ENCODE assay signal across 17 cellular contexts in genomic region chr15:73586006-73586654, GRCh38. TPM values are rescaled to one million over a fixed set of nuclear protein-coding genes. Genes with fewer than 3 reads are reported as not detected.
DNase-seq lines count a peak whose midpoint lies in the region; FAIRE-seq and TF ChIP-seq lines count a peak whose summit lies in the region.
"Had no signal": no experiment of that assay in that cellular context is flagged by ENCODE, and none has a peak within 500 bp of the region (broad histone marks: within the 10 kb centered on the region; RNA-seq: fewer than 3 reads in every experiment).

No MANE protein-coding gene starts in this region.

- H3K4me2 ChIP-seq in OCI-LY7 (ENCODE audit: low read length), result no peak overlapping the region
- H3K4me2 ChIP-seq: BLaER1 had no signal

- no peak for DNase-seq in activated CD4-positive, alpha-beta T cell treated with anti-CD3 and anti-CD28 coated beads, Interleukin-2, amount 10 ng/mL, durations not matched to agents 24 days and 14 days
- no peak for DNase-seq in activated CD4-positive, alpha-beta T cell treated with anti-CD3 and anti-CD28 coated beads, Interleukin-2, amount 50 U/mL, for 1 hour
- DNase-seq in GM12891 (ENCODE audit: insufficient read length, low spot score), result no peak
- peak; percentile 79 for DNase-seq in astrocyte of the hippocampus (ENCODE audit: low read depth, low spot score)
- DNase-seq in mucosa of gallbladder (ENCODE audit: low spot score), result peak; percentile 37
- DNase-seq in OCI-LY7 (ENCODE audit: low spot score), result no peak
- no peak for DNase-seq in DMS 273 treated with DMSO at 0.1 percent for 48 hours (lab: John Stamatoyannopoulos, UW)
- no peak for DNase-seq in NCI-H510A treated with DMSO at 0.1 percent for 48 hours (lab: John Stamatoyannopoulos, UW)
- DNase-seq: 8988T; CD8-positive, alpha-beta memory T cell; DMS153; H7; KG1; NCI-H1105; NCI-H1694 treated with DMSO at 0.1 percent for 48 hours had no signal

- CTCF ChIA-PET in OCI-LY7 (lab: Charles Lee; ENCODE audit: unreplicated experiment), result no interaction called here

- POLR2A ChIA-PET in OCI-LY7 (lab: Charles Lee), result no interaction called here

- H3K36me3 ChIP-seq in OCI-LY7 (ENCODE audit: insufficient read depth, low read length), result peaks cover 87% of the 10 kb centered on the region

- intact Hi-C loops in activated CD4-positive, alpha-beta T cell treated with anti-CD3 and anti-CD28 coated beads, Interleukin-2, amount 10 ng/mL, durations not matched to agents 24 days and 14 days (cut with micrococcal nuclease), result loop anchor here (5.0 kb wide), 1 partner anchor 46 kb away; the partner anchor contains the start of gene NPTN
- intact Hi-C loops in OCI-LY7 (cut with micrococcal nuclease; ENCODE audit: unreplicated experiment), result no loop called here

- no peaks in the 10 kb centered on the region for H3K9me3 ChIP-seq in OCI-LY7 (ENCODE audit: low read length)
- H3K9me3 ChIP-seq: BLaER1 had no signal

- TF ChIP-seq POLR2A in GM12891 (IDR thresholded peaks at IDR 0.05; ENCODE audit: low read depth, low read length), result no peak

- H3K27ac Mint-ChIP-seq in activated CD4-positive, alpha-beta T cell treated with anti-CD3 and anti-CD28 coated beads, Interleukin-2, amount 10 ng/mL, durations not matched to agents 24 days and 14 days, result peak overlapping the region; percentile 29

- no peak overlapping the region for H3K4me3 Mint-ChIP-seq in activated CD4-positive, alpha-beta T cell treated with anti-CD3 and anti-CD28 coated beads, Interleukin-2, amount 10 ng/mL, durations not matched to agents 24 days and 14 days
- H3K4me3 Mint-ChIP-seq: CD8-positive, alpha-beta memory T cell had no signal

- H3K4me3 ChIP-seq in OCI-LY7 (ENCODE audit: low read depth, low read length, poor library complexity, severe bottlenecking), result no peak overlapping the region
- H3K4me3 ChIP-seq: BLaER1 had no signal

- peaks cover 39% of the 10 kb centered on the region for H3K4me1 Mint-ChIP-seq in activated CD4-positive, alpha-beta T cell treated with anti-CD3 and anti-CD28 coated beads, Interleukin-2, amount 10 ng/mL, durations not matched to agents 24 days and 14 days

- no peaks in the 10 kb centered on the region for H4K20me1 ChIP-seq in OCI-LY7 (ENCODE audit: insufficient read depth, low read length)

- H2AFZ ChIP-seq in OCI-LY7 (ENCODE audit: low read length), result no peak overlapping the region

- peaks cover 57% of the 10 kb centered on the region for H3K36me3 Mint-ChIP-seq in activated CD4-positive, alpha-beta T cell treated with anti-CD3 and anti-CD28 coated beads, Interleukin-2, amount 10 ng/mL, durations not matched to agents 24 days and 14 days (ENCODE audit: low read depth)

- FAIRE-seq in GM12891 (lab: Jason Lieb, UNC), result peak; percentile 50
- FAIRE-seq: GM18507 had no signal

- no peaks in the 10 kb centered on the region for H3K27me3 Mint-ChIP-seq in activated CD4-positive, alpha-beta T cell treated with anti-CD3 and anti-CD28 coated beads, Interleukin-2, amount 10 ng/mL, durations not matched to agents 24 days and 14 days
- H3K27me3 Mint-ChIP-seq: CD8-positive, alpha-beta memory T cell had no signal

- H3K27ac ChIP-seq in OCI-LY7 (ENCODE audit: low read depth, low read length, poor library complexity, severe bottlenecking), result no peak overlapping the region
- H3K27ac ChIP-seq: BLaER1 had no signal

- no peaks in the 10 kb centered on the region for H3K9me2 ChIP-seq in OCI-LY7 (ENCODE audit: insufficient read depth, low read length)

- no peaks in the 10 kb centered on the region for H3K79me2 ChIP-seq in OCI-LY7 (ENCODE audit: insufficient read depth, low read depth, low read length)

- no peaks in the 10 kb centered on the region for H3K4me1 ChIP-seq in OCI-LY7 (ENCODE audit: insufficient read depth, low read length, poor library complexity, severe bottlenecking)
- H3K4me1 ChIP-seq: BLaER1 had no signal

- TF ChIP-seq CTCF in OCI-LY7 (conservative IDR thresholded peaks at IDR 0.05; ENCODE audit: low read length), result no peak

- no peaks in the 10 kb centered on the region for H3K9me3 Mint-ChIP-seq in activated CD4-positive, alpha-beta T cell treated with anti-CD3 and anti-CD28 coated beads, Interleukin-2, amount 10 ng/mL, durations not matched to agents 24 days and 14 days
- H3K9me3 Mint-ChIP-seq: CD8-positive, alpha-beta memory T cell had no signal

- BruUV-seq in OCI-LY7 (replicated peaks; lab: Mats Ljungman, UMichigan), result no TSS peak

TF ChIP-seq in GM12891, 5 proteins besides CTCF, POLR2A, EP300 and RAD21:
- TF ChIP-seq SPI1 (IDR thresholded peaks at IDR 0.05; ENCODE audit: low read depth, low read length) (no peak), POLR2AphosphoS5 (IDR thresholded peaks at IDR 0.05; ENCODE audit: low read depth, low read length) (no peak), TAF1 (IDR thresholded peaks at IDR 0.05; ENCODE audit: low read depth, low read length) (no peak)
TF ChIP-seq in GM12891: peak in this region for 0.

RNA-seq across cellular contexts. Expression of gene NPTN, which starts 47.1 kb away (rescaled TPM):
- 61.6 and 68.7 TPM in 2 replicates for total RNA-seq in activated CD4-positive, alpha-beta T cell treated with anti-CD3 and anti-CD28 coated beads, Interleukin-2, amount 10 ng/mL, durations not matched to agents 24 days and 14 days
- polyA plus RNA-seq in GM12891 (2012; ENCODE audit: low read depth, missing spikeins), result 28.6 TPM
- 159 TPM for total RNA-seq in mucosa of gallbladder
- 36.0 and 41.5 TPM in 2 replicates for total RNA-seq in OCI-LY7 (2014; rRNA removed; shearing (Covaris generic))
- total RNA-seq in OCI-LY7 (2022), result 36.6 and 43.2 TPM in 2 replicates

Comparison
In these comparisons a context has a peak if more than half of its experiments do, and no peak if none do; other contexts are left out.
1. DNase-seq: peak in astrocyte of the hippocampus (single experiment) and mucosa of gallbladder (single experiment); none in activated CD4-positive, alpha-beta T cell treated with anti-CD3 and anti-CD28 coated beads, Interleukin-2, amount 10 ng/mL, durations not matched to agents 24 days and 14 days (single experiment), activated CD4-positive, alpha-beta T cell treated with anti-CD3 and anti-CD28 coated beads, Interleukin-2, amount 50 U/mL, for 1 hour (single experiment), GM12891 (single experiment), OCI-LY7 (single experiment), DMS 273 treated with DMSO at 0.1 percent for 48 hours (single experiment) and NCI-H510A treated with DMSO at 0.1 percent for 48 hours (single experiment).